ENCODE assay signal across 1 cellular context in genomic region chr19:29662604-29663404, GRCh38.
TF ChIP-seq lines count a peak whose summit lies in the region.

No MANE protein-coding gene starts in this region.

TF ChIP-seq in HEK293, 187 proteins besides CTCF, POLR2A, EP300 and RAD21 (continued from another document and continues in another):
- no peak for TF ChIP-seq ZNF510 (tag by site-specific recombination; IDR thresholded peaks at IDR 0.05; ENCODE audit: insufficient replicate concordance)
- TF ChIP-seq TCF7L2 (IDR thresholded peaks at IDR 0.05; ENCODE audit: borderline replicate concordance, low read depth, low read length): no peak
- TF ChIP-seq ZBTB8A (tag by site-specific recombination; IDR thresholded peaks at IDR 0.05): peak; percentile 11; the same call in 1 of the 2 replicates
- no peak for TF ChIP-seq ZNF513 (tag by site-specific recombination; IDR thresholded peaks at IDR 0.05)
- no peak for TF ChIP-seq ZNF791 (tag by site-specific recombination; IDR thresholded peaks at IDR 0.05)
- TF ChIP-seq ZNF140 (tag by site-specific recombination; IDR thresholded peaks at IDR 0.05): no peak
- no peak for TF ChIP-seq ZNF549 (tag by site-specific recombination; IDR thresholded peaks at IDR 0.05)
- TF ChIP-seq SCRT2 (tag by site-specific recombination; IDR thresholded peaks at IDR 0.05): no peak
- TF ChIP-seq ZNF433 (tag by site-specific recombination; IDR thresholded peaks at IDR 0.05; ENCODE audit: low read depth): no peak
- no peak for TF ChIP-seq ZBTB26 (tag by site-specific recombination; optimal IDR thresholded peaks at IDR 0.05)
- TF ChIP-seq SP3 (tag by site-specific recombination; IDR thresholded peaks at IDR 0.05): peak; percentile 13; the same call in 1 of the 2 replicates
- no peak for TF ChIP-seq ZNF174 (tag by site-specific recombination; IDR thresholded peaks at IDR 0.05)
- no peak for TF ChIP-seq ZNF747 (tag by site-specific recombination; IDR thresholded peaks at IDR 0.05)
- TF ChIP-seq ZXDB (tag by site-specific recombination; IDR thresholded peaks at IDR 0.05): no peak; the same call in 1 of the 2 replicates
- no peak; the same call in 1 of the 2 replicates for TF ChIP-seq ZFP69B (tag by site-specific recombination; IDR thresholded peaks at IDR 0.05)
- TF ChIP-seq, protein P1, sequence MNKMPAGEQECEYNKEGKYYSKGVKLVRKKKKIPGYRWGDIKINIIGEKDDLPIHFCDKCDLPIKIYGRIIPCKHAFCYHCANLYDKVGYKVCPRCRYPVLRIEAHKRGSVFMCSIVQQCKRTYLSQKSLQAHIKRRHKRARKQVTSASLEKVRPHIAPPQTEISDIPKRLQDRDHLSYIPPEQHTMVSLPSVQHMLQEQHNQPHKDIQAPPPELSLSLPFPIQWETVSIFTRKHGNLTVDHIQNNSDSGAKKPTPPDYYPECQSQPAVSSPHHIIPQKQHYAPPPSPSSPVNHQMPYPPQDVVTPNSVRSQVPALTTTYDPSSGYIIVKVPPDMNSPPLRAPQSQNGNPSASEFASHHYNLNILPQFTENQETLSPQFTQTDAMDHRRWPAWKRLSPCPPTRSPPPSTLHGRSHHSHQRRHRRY (tag by site-specific recombination; IDR thresholded peaks at IDR 0.05): 0 out of 2 replicates have a peak, but pooled peaks have one; percentile 62
- TF ChIP-seq ZNF274 (IDR thresholded peaks at IDR 0.05; ENCODE audit: low read length): no peak
- TF ChIP-seq ZNF274 (tag by site-specific recombination; IDR thresholded peaks at IDR 0.05; ENCODE audit: borderline replicate concordance): no peak
- TF ChIP-seq OSR2 (tag by site-specific recombination; IDR thresholded peaks at IDR 0.05): no peak
- no peak for TF ChIP-seq WT1 (tag by site-specific recombination; IDR thresholded peaks at IDR 0.05)
- no peak for TF ChIP-seq KLF7 (tag by site-specific recombination; IDR thresholded peaks at IDR 0.05; ENCODE audit: borderline replicate concordance)
- TF ChIP-seq SETDB1 (IDR thresholded peaks at IDR 0.05; ENCODE audit: insufficient read length, low read length): no peak
- TF ChIP-seq ZNF654 (tag by site-specific recombination; IDR thresholded peaks at IDR 0.05; ENCODE audit: low read depth): no peak
- TF ChIP-seq, protein P2, sequence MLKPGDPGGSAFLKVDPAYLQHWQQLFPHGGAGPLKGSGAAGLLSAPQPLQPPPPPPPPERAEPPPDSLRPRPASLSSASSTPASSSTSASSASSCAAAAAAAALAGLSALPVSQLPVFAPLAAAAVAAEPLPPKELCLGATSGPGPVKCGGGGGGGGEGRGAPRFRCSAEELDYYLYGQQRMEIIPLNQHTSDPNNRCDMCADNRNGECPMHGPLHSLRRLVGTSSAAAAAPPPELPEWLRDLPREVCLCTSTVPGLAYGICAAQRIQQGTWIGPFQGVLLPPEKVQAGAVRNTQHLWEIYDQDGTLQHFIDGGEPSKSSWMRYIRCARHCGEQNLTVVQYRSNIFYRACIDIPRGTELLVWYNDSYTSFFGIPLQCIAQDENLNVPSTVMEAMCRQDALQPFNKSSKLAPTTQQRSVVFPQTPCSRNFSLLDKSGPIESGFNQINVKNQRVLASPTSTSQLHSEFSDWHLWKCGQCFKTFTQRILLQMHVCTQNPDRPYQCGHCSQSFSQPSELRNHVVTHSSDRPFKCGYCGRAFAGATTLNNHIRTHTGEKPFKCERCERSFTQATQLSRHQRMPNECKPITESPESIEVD (tag by site-specific recombination; IDR thresholded peaks at IDR 0.05): no peak
- no peak for TF ChIP-seq ZBTB49 (tag by site-specific recombination; IDR thresholded peaks at IDR 0.05; ENCODE audit: low read depth)
- TF ChIP-seq ZFP37 (tag by site-specific recombination; IDR thresholded peaks at IDR 0.05): no peak; the same call in 1 of the 2 replicates
- peak; percentile 92 for TF ChIP-seq ZBTB17 (tag by site-specific recombination; IDR thresholded peaks at IDR 0.05)
- no peak for TF ChIP-seq ZNF404 (tag by site-specific recombination; IDR thresholded peaks at IDR 0.05)
- no peak for TF ChIP-seq ZNF148 (tag by site-specific recombination; IDR thresholded peaks at IDR 0.05; ENCODE audit: borderline replicate concordance)
- no peak for TF ChIP-seq ZNF558 (tag by site-specific recombination; IDR thresholded peaks at IDR 0.05)
- no peak for TF ChIP-seq ZNF133 (tag by site-specific recombination; IDR thresholded peaks at IDR 0.05)
- TF ChIP-seq ZNF501 (tag by site-specific recombination; IDR thresholded peaks at IDR 0.05): no peak
- TF ChIP-seq KLF10 (tag by site-specific recombination; IDR thresholded peaks at IDR 0.05): no peak
- TF ChIP-seq ZNF423 (tag by site-specific recombination; IDR thresholded peaks at IDR 0.05): 0 out of 2 replicates have a peak, but pooled peaks have one; percentile 33
- no peak for TF ChIP-seq ZNF670 (tag by site-specific recombination; IDR thresholded peaks at IDR 0.05; ENCODE audit: low read depth)
- no peak for TF ChIP-seq ZNF121 (tag by site-specific recombination; IDR thresholded peaks at IDR 0.05)
- no peak for TF ChIP-seq SCRT1 (tag by site-specific recombination; IDR thresholded peaks at IDR 0.05; ENCODE audit: borderline replicate concordance)
- TF ChIP-seq KLF8 (tag by site-specific recombination; IDR thresholded peaks at IDR 0.05): 0 out of 2 replicates have a peak, but pooled peaks have one; percentile 25
- peak; percentile 16; the same call in 1 of the 2 replicates for TF ChIP-seq ZBTB6 (tag by site-specific recombination; IDR thresholded peaks at IDR 0.05)
- TF ChIP-seq, protein P3, sequence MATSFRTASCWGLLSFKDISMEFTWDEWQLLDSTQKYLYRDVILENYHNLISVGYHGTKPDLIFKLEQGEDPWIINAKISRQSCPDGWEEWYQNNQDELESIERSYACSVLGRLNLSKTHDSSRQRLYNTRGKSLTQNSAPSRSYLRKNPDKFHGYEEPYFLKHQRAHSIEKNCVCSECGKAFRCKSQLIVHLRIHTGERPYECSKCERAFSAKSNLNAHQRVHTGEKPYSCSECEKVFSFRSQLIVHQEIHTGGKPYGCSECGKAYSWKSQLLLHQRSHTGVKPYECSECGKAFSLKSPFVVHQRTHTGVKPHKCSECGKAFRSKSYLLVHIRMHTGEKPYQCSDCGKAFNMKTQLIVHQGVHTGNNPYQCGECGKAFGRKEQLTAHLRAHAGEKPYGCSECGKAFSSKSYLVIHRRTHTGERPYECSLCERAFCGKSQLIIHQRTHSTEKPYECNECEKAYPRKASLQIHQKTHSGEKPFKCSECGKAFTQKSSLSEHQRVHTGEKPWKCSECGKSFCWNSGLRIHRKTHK (tag by site-specific recombination; IDR thresholded peaks at IDR 0.05): no peak
- TF ChIP-seq ZNF223 (tag by site-specific recombination; IDR thresholded peaks at IDR 0.05): no peak
- no peak for TF ChIP-seq ZNF112 (tag by site-specific recombination; IDR thresholded peaks at IDR 0.05)
- no peak for TF ChIP-seq ZNF449 (tag by site-specific recombination; IDR thresholded peaks at IDR 0.05)
- TF ChIP-seq ZNF843 (tag by site-specific recombination; IDR thresholded peaks at IDR 0.05): no peak
- TF ChIP-seq HOXC10 (CRISPR knock-in tag; IDR thresholded peaks at IDR 0.05): no peak
- no peak; the same call in 1 of the 2 replicates for TF ChIP-seq SP2 (tag by site-specific recombination; IDR thresholded peaks at IDR 0.05)
- TF ChIP-seq, protein P4, sequence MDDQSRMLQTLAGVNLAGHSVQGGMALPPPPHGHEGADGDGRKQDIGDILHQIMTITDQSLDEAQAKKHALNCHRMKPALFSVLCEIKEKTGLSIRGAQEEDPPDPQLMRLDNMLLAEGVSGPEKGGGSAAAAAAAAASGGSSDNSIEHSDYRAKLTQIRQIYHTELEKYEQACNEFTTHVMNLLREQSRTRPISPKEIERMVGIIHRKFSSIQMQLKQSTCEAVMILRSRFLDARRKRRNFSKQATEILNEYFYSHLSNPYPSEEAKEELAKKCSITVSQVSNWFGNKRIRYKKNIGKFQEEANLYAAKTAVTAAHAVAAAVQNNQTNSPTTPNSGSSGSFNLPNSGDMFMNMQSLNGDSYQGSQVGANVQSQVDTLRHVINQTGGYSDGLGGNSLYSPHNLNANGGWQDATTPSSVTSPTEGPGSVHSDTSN (CRISPR knock-in tag; IDR thresholded peaks at IDR 0.05): 0 out of 2 replicates have a peak, but pooled peaks have one; percentile 42
- TF ChIP-seq, protein P5, sequence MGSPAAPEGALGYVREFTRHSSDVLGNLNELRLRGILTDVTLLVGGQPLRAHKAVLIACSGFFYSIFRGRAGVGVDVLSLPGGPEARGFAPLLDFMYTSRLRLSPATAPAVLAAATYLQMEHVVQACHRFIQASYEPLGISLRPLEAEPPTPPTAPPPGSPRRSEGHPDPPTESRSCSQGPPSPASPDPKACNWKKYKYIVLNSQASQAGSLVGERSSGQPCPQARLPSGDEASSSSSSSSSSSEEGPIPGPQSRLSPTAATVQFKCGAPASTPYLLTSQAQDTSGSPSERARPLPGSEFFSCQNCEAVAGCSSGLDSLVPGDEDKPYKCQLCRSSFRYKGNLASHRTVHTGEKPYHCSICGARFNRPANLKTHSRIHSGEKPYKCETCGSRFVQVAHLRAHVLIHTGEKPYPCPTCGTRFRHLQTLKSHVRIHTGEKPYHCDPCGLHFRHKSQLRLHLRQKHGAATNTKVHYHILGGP (tag by site-specific recombination; IDR thresholded peaks at IDR 0.05): no peak
- no peak for TF ChIP-seq ZNF664 (tag by site-specific recombination; IDR thresholded peaks at IDR 0.05)
